ENCODE assay signal across 10 cellular contexts in the genomic region with DNA sequence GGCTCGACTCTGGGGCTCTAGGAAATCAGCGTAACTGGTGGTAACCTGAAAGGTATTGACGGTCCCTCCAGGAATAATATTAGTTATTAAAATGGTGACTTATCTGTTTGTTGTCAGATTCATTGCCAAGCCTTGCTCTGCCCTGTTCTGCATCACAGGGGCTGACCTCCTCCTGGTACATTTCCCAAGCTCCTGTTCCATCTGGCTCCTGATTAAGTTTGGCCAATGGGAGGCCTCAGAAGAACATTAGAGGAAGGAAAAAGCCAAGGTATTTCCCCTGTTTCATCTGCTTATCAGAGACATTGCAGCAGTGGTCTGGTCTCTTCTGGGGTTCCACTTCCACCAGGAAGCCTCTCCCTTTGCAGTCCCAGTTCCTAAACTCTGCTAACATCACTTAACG.
"Had no signal": no experiment of that assay in that cellular context is flagged by ENCODE, and none has a peak within 500 bp of the region (broad histone marks: within the 10 kb centered on the region; RNA-seq: fewer than 3 reads in every experiment).

No MANE protein-coding gene starts in this region.

- H3K4me1 Mint-ChIP-seq: IgD-negative memory B cell had no signal

- H3K9ac ChIP-seq: GM23248 had no signal

- H3K4me3 Mint-ChIP-seq: HFFc6, IgD-negative memory B cell had no signal

- H3K36me3 ChIP-seq: HAP-1 had no signal

- DNase-seq: GM23248, GOT3, H7, HFFc6, KBM-7 had no signal

- H3K27ac Mint-ChIP-seq: HFFc6, IgD-negative memory B cell had no signal

- H3K9me3 Mint-ChIP-seq: HFFc6 had no signal

- ATAC-seq: HCT116, HepG2 had no signal

- H3K4me3 ChIP-seq: GM23248, HAP-1 had no signal

- H3K27ac ChIP-seq: GM23248, HL-60 had no signal

- H3K4me1 ChIP-seq: HAP-1 had no signal

- H3K27me3 Mint-ChIP-seq: IgD-negative memory B cell had no signal
